ENCODE assay signal across 8 cellular contexts in the genomic region with DNA sequence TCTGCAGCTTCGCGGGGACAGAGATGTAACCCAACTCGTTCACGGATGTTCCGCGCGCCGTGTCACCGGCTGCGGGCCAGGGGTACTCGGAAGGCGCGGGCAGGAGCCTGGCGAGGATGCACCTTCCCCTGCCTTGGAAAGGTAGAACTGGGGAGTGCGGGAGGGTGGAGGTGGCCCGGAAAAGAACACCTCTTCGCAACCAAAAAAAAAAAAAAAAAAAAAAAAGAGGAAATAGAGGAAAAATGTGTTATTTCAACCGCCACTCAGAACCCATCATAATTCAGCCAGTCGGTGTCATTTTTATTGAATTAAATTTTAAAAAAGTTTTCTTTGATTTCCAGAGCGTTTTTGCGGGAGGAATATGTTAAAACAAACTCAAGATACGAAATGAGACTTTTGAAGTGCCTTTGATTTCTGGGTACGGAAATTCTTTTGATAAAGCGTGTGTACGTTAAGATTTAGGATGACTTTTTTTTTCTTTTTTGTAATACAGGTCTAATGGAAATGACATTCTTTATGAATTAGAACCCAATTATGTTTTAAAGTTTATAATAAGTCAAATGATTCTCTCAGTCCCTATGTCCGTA. TPM values are rescaled to one million over a fixed set of nuclear protein-coding genes. Genes with fewer than 3 reads are reported as not detected.
DNase-seq lines count a peak whose midpoint lies in the region; ATAC-seq and TF ChIP-seq lines count a peak whose summit lies in the region.

No MANE protein-coding gene starts in this region.

- no peaks in the 10 kb centered on the region for H3K9me3 Mint-ChIP-seq in stimulated activated effector memory CD8-positive, alpha-beta T cell treated with anti-CD3 and anti-CD28 coated beads, Interleukin-12 subunit alpha, Interleukin-12 subunit beta, amount 100 ng/mL, for 72 hours

- no peaks in the 10 kb centered on the region for H3K9me2 ChIP-seq in hepatocyte (replicated peaks; ENCODE audit: insufficient read depth)

- H3K27ac Mint-ChIP-seq in stimulated activated effector memory CD8-positive, alpha-beta T cell treated with anti-CD3 and anti-CD28 coated beads, Interleukin-12 subunit alpha, Interleukin-12 subunit beta, amount 100 ng/mL, for 72 hours, result peak overlapping the region; percentile 100

- no peak for TF ChIP-seq CTCF in WERI-Rb-1 (IDR thresholded peaks at IDR 0.05; ENCODE audit: low read depth, low read length)
- TF ChIP-seq CTCF in hepatocyte (IDR thresholded peaks at IDR 0.05; ENCODE audit: poor library complexity), result no peak

- no peaks in the 10 kb centered on the region for H4K20me1 ChIP-seq in hepatocyte (ENCODE audit: insufficient read depth, poor library complexity, severe bottlenecking)

- H3K36me3 ChIP-seq in WERI-Rb-1 (peaks cover 28% of the 10 kb centered on the region), hepatocyte (replicated peaks; ENCODE audit: insufficient read depth, low read depth) (no peaks in the 10 kb centered on the region)

- peaks cover 16% of the 10 kb centered on the region for H3K4me1 ChIP-seq in hepatocyte (ENCODE audit: insufficient read depth)

- H3K9me3 ChIP-seq in WERI-Rb-1 (ENCODE audit: severe bottlenecking) (no peaks in the 10 kb centered on the region), hepatocyte (ENCODE audit: low read depth) (no peaks in the 10 kb centered on the region)

- peaks cover 99% of the 10 kb centered on the region for H3K36me3 Mint-ChIP-seq in stimulated activated effector memory CD8-positive, alpha-beta T cell treated with anti-CD3 and anti-CD28 coated beads, Interleukin-12 subunit alpha, Interleukin-12 subunit beta, amount 100 ng/mL, for 72 hours

- H3K4me1 Mint-ChIP-seq in stimulated activated effector memory CD8-positive, alpha-beta T cell treated with anti-CD3 and anti-CD28 coated beads, Interleukin-12 subunit alpha, Interleukin-12 subunit beta, amount 100 ng/mL, for 72 hours, result peaks cover 45% of the 10 kb centered on the region

- H3K4me2 ChIP-seq in hepatocyte, result peak overlapping the region; percentile 94

- DNase-seq in DMS53 treated with DMSO at 0.1 percent for 48 hours (lab: John Stamatoyannopoulos, UW; ENCODE audit: unreplicated experiment) (peak; percentile 61), DMS53 (lab: John Stamatoyannopoulos, UW) (no peak), WERI-Rb-1 (no peak), hepatocyte (ENCODE audit: low spot score) (no peak), NCI-H345 (lab: John Stamatoyannopoulos, UW) (no peak), islet precursor cell (no peak)
- no peak for DNase-seq in stimulated activated effector memory CD8-positive, alpha-beta T cell treated with anti-CD3 and anti-CD28 coated beads, Interleukin-12 subunit alpha, Interleukin-12 subunit beta, amount 100 ng/mL, for 72 hours (ENCODE audit: low spot score in 2 of 2)

- WGBS in hepatocyte (ENCODE audit: low lambda C conversion rate, missing lambda C conversion rate), result under 1% methylated on average over 25 of the region's 26 CpGs

- H3K4me3 ChIP-seq in WERI-Rb-1 (ENCODE audit: low read depth, low read length) (peak overlapping the region; percentile 96), hepatocyte (peak overlapping the region; percentile 63)

- peaks cover 35% of the 10 kb centered on the region for H3K79me2 ChIP-seq in hepatocyte

- ATAC-seq in stimulated activated effector memory CD8-positive, alpha-beta T cell treated with anti-CD3 and anti-CD28 coated beads, Interleukin-12 subunit alpha, Interleukin-12 subunit beta, amount 100 ng/mL, for 72 hours, result no peak
- ATAC-seq in GM19351 (IDR thresholded peaks at IDR 0.05; ENCODE audit: unreplicated experiment), result no peak

- peak overlapping the region; percentile 79 for H3K4me3 Mint-ChIP-seq in stimulated activated effector memory CD8-positive, alpha-beta T cell treated with anti-CD3 and anti-CD28 coated beads, Interleukin-12 subunit alpha, Interleukin-12 subunit beta, amount 100 ng/mL, for 72 hours

- H2AFZ ChIP-seq in hepatocyte, result peak overlapping the region; percentile 61

- H3K27me3 ChIP-seq in WERI-Rb-1 (ENCODE audit: insufficient read depth, low read depth, severe bottlenecking) (no peaks in the 10 kb centered on the region), hepatocyte (no peaks in the 10 kb centered on the region)

- H3K27ac ChIP-seq in WERI-Rb-1, result peak overlapping the region; percentile 100
- H3K27ac ChIP-seq in hepatocyte, result peak overlapping the region; percentile 99

RNA-seq across cellular contexts. Expression of a gene that starts 8.9 kb away (rescaled TPM):
- 44.8 and 46.0 TPM in 2 replicates for total RNA-seq in hepatocyte
- 4.2 and 7.0 TPM in 2 replicates for polyA plus RNA-seq in hepatocyte

RNA-seq across cellular contexts. Expression of a gene that starts 30.1 kb away (rescaled TPM):
- 0.16 and 0.50 TPM in 2 replicates for total RNA-seq in hepatocyte
- 0.44 and 0.74 TPM in 2 replicates for polyA plus RNA-seq in hepatocyte

RNA-seq across cellular contexts. Expression of a gene that starts 59.4 kb away (rescaled TPM):
- 5.6 and 6.0 TPM in 2 replicates for total RNA-seq in hepatocyte
- 1.5 and 3.8 TPM in 2 replicates for polyA plus RNA-seq in hepatocyte
